Comparison of ENCODE assay signal across 2 cellular contexts in the genomic region with DNA sequence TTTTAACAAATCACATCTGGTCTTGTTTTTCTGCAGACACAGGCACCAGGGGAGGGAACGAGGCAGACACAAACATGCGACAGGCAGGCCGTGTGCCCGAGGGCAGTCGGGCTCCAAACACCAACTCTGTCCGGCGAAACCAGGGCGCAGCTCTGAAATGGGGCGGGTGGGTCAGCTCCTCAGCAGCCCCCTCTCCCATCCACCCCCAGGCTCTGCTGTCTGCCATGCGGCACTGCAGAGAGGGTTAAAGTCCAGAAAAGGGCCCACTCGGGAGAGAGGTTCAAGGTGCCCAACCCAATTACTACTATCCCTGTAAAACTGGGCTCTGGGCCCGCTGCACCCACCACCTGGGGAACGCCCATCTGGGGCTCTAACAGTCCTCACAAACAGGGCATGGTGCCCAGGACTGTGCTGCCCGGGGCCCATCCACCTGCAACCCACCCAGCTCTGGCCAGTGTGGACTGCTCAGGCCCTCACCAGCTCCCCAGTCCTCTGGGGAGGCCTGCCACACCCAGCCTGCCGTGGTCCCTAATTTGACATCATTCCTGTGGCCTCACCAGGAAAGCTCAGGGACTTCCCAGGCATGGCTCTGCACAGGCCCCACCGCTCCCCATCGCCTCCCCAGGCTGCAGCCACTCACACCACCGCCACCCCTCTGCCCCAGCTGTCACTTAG.
TF ChIP-seq lines count a peak whose summit lies in the region.

No MANE protein-coding gene starts in this region.

TF ChIP-seq in SK-N-SH, 30 proteins besides CTCF, POLR2A, EP300 and RAD21 (continued from another document):
- TF ChIP-seq ELF1 (IDR thresholded peaks at IDR 0.05) (no peak), TAF1 (IDR thresholded peaks at IDR 0.05; ENCODE audit: borderline replicate concordance, low read depth, low read length) (no peak)
- TF ChIP-seq, protein P1, sequence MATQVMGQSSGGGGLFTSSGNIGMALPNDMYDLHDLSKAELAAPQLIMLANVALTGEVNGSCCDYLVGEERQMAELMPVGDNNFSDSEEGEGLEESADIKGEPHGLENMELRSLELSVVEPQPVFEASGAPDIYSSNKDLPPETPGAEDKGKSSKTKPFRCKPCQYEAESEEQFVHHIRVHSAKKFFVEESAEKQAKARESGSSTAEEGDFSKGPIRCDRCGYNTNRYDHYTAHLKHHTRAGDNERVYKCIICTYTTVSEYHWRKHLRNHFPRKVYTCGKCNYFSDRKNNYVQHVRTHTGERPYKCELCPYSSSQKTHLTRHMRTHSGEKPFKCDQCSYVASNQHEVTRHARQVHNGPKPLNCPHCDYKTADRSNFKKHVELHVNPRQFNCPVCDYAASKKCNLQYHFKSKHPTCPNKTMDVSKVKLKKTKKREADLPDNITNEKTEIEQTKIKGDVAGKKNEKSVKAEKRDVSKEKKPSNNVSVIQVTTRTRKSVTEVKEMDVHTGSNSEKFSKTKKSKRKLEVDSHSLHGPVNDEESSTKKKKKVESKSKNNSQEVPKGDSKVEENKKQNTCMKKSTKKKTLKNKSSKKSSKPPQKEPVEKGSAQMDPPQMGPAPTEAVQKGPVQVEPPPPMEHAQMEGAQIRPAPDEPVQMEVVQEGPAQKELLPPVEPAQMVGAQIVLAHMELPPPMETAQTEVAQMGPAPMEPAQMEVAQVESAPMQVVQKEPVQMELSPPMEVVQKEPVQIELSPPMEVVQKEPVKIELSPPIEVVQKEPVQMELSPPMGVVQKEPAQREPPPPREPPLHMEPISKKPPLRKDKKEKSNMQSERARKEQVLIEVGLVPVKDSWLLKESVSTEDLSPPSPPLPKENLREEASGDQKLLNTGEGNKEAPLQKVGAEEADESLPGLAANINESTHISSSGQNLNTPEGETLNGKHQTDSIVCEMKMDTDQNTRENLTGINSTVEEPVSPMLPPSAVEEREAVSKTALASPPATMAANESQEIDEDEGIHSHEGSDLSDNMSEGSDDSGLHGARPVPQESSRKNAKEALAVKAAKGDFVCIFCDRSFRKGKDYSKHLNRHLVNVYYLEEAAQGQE (IDR thresholded peaks at IDR 0.05; ENCODE audit: low read depth, low read length) = no peak
TF ChIP-seq in SK-N-SH: peak in this region for 0.

TF ChIP-seq in SK-N-SH treated with all-trans-retinoic acid at 6 μM for 48 hours, 23 proteins besides CTCF, POLR2A, EP300 and RAD21 (continued from another document):
- TF ChIP-seq, protein P2, sequence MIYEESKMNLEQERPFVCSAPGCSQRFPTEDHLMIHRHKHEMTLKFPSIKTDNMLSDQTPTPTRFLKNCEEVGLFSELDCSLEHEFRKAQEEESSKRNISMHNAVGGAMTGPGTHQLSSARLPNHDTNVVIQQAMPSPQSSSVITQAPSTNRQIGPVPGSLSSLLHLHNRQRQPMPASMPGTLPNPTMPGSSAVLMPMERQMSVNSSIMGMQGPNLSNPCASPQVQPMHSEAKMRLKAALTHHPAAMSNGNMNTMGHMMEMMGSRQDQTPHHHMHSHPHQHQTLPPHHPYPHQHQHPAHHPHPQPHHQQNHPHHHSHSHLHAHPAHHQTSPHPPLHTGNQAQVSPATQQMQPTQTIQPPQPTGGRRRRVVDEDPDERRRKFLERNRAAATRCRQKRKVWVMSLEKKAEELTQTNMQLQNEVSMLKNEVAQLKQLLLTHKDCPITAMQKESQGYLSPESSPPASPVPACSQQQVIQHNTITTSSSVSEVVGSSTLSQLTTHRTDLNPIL (CRISPR knock-in tag; IDR thresholded peaks at IDR 0.05; ENCODE audit: low read depth) = no peak
- TF ChIP-seq ZC3H10 (CRISPR knock-in tag; IDR thresholded peaks at IDR 0.05) (no peak), ESRRG (CRISPR knock-in tag; IDR thresholded peaks at IDR 0.05) (no peak), ISL1 (CRISPR knock-in tag; IDR thresholded peaks at IDR 0.05) (no peak), OSR1 (CRISPR knock-in tag; IDR thresholded peaks at IDR 0.05) (no peak), RARB (CRISPR knock-in tag; IDR thresholded peaks at IDR 0.05) (no peak), CSDC2 (CRISPR knock-in tag; IDR thresholded peaks at IDR 0.05) (no peak), BACH2 (CRISPR knock-in tag; IDR thresholded peaks at IDR 0.05; ENCODE audit: borderline replicate concordance) (no peak), PPARA (CRISPR knock-in tag; IDR thresholded peaks at IDR 0.05; ENCODE audit: borderline replicate concordance) (no peak), ZNF70 (CRISPR knock-in tag; IDR thresholded peaks at IDR 0.05) (no peak)
- TF ChIP-seq, protein P3, sequence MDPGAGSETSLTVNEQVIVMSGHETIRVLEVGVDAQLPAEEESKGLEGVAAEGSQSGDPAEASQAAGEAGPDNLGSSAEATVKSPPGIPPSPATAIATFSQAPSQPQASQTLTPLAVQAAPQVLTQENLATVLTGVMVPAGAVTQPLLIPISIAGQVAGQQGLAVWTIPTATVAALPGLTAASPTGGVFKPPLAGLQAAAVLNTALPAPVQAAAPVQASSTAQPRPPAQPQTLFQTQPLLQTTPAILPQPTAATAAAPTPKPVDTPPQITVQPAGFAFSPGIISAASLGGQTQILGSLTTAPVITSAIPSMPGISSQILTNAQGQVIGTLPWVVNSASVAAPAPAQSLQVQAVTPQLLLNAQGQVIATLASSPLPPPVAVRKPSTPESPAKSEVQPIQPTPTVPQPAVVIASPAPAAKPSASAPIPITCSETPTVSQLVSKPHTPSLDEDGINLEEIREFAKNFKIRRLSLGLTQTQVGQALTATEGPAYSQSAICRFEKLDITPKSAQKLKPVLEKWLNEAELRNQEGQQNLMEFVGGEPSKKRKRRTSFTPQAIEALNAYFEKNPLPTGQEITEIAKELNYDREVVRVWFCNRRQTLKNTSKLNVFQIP (CRISPR knock-in tag; IDR thresholded peaks at IDR 0.05; ENCODE audit: borderline replicate concordance, low read depth) = no peak
- TF ChIP-seq, protein P4, sequence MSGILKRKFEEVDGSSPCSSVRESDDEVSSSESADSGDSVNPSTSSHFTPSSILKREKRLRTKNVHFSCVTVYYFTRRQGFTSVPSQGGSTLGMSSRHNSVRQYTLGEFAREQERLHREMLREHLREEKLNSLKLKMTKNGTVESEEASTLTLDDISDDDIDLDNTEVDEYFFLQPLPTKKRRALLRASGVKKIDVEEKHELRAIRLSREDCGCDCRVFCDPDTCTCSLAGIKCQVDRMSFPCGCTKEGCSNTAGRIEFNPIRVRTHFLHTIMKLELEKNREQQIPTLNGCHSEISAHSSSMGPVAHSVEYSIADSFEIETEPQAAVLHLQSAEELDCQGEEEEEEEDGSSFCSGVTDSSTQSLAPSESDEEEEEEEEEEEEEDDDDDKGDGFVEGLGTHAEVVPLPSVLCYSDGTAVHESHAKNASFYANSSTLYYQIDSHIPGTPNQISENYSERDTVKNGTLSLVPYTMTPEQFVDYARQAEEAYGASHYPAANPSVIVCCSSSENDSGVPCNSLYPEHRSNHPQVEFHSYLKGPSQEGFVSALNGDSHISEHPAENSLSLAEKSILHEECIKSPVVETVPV (CRISPR knock-in tag; IDR thresholded peaks at IDR 0.05) = no peak
- TF ChIP-seq, protein P5, sequence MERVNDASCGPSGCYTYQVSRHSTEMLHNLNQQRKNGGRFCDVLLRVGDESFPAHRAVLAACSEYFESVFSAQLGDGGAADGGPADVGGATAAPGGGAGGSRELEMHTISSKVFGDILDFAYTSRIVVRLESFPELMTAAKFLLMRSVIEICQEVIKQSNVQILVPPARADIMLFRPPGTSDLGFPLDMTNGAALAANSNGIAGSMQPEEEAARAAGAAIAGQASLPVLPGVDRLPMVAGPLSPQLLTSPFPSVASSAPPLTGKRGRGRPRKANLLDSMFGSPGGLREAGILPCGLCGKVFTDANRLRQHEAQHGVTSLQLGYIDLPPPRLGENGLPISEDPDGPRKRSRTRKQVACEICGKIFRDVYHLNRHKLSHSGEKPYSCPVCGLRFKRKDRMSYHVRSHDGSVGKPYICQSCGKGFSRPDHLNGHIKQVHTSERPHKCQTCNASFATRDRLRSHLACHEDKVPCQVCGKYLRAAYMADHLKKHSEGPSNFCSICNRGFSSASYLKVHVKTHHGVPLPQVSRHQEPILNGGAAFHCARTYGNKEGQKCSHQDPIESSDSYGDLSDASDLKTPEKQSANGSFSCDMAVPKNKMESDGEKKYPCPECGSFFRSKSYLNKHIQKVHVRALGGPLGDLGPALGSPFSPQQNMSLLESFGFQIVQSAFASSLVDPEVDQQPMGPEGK (CRISPR knock-in tag; IDR thresholded peaks at IDR 0.05; ENCODE audit: borderline replicate concordance) = no peak
TF ChIP-seq in SK-N-SH treated with all-trans-retinoic acid at 6 μM for 48 hours: peak in this region for 0.
